ENCODE assay signal across 35 cellular contexts in the genomic region with DNA sequence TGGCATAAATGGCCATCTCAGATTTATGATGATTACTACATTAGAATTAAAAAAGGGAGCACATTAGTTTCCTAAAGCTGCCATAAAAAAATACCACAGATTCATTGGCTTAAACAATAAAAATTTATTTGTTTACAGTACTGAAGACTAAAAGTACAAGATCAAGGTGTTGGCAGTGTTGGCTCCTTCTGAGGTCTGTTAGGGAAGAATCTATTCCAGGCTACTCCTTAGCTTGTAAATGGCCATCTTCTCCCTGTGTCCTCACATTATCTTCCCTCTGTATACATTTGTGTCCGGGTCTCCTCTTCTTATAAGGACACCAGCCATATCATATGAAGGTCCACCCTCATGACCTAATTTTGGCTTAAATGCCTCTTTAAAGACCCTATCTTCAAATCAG.
"Had no signal": no experiment of that assay in that cellular context is flagged by ENCODE, and none has a peak within 500 bp of the region (broad histone marks: within the 10 kb centered on the region; RNA-seq: fewer than 3 reads in every experiment).

No MANE protein-coding gene starts in this region.

- H3K4me3 ChIP-seq: MG63 had no signal

- H3K36me3 ChIP-seq: MG63 had no signal

- H3K4me2 ChIP-seq: KMS-11 had no signal

- H3K27me3 ChIP-seq: MG63 had no signal

- H3K9me3 ChIP-seq: MG63 had no signal

- H3K9ac ChIP-seq: KMS-11 had no signal

- DNase-seq: Karpas-422, Kasumi-1, KG1, MG63, MM.1S, MV-4-11, NCI-H1048, NCI-H1092, NCI-H1092 treated with DMSO at 0.1 percent for 48 hours, NCI-H1105, NCI-H1105 treated with DMSO at 0.1 percent for 48 hours, NCI-H1417, NCI-H1417 treated with DMSO at 0.1 percent for 48 hours, NCI-H1436, NCI-H1436 treated with DMSO at 0.1 percent for 48 hours, NCI-H146, NCI-H1694, NCI-H1694 treated with DMSO at 0.1 percent for 48 hours, NCI-H187, NCI-H187 treated with DMSO at 0.1 percent for 48 hours, NCI-H1930, NCI-H2029, NCI-H2029 treated with DMSO at 0.1 percent for 48 hours, NCI-H2081, NCI-H2081 treated with DMSO at 0.1 percent for 48 hours, NCI-H2107, NCI-H2171, NCI-H2171 treated with DMSO at 0.1 percent for 48 hours, NCI-H2227 treated with DMSO at 0.1 percent for 48 hours, NCI-H226, NCI-H345, NCI-H446, NCI-H446 treated with DMSO at 0.1 percent for 48 hours, NCI-H510A had no signal

- H3K27ac ChIP-seq: KMS-11 had no signal
